Comparison of ENCODE assay signal across 23 cellular contexts in genomic region chr10:11451640-11452260, GRCh38.
DNase-seq lines count a peak whose midpoint lies in the region; ATAC-seq, FAIRE-seq and TF ChIP-seq lines count a peak whose summit lies in the region.
"Had no signal": no experiment of that assay in that cellular context is flagged by ENCODE, and none has a peak within 500 bp of the region (broad histone marks: within the 10 kb centered on the region; RNA-seq: fewer than 3 reads in every experiment).

No MANE protein-coding gene starts in this region.

- no peak overlapping the region for H3K56ac ChIP-seq in H1 (replicated peaks; ENCODE audit: insufficient read length, low read depth, low read length)

- H3K27ac ChIP-seq in GM23338 (ENCODE audit: low read depth) (no peak overlapping the region), H1 (ENCODE audit: low read depth, low read length) (no peak overlapping the region), neuronal stem cell (replicated peaks; ENCODE audit: low read length) (no peak overlapping the region)
- H3K27ac ChIP-seq: gastrocnemius medialis, hepatocyte, left ventricle myocardium inferior, SJSA1 had no signal

- FAIRE-seq in H1 (lab: Jason Lieb, UNC) = no peak
- FAIRE-seq: GM12892 had no signal

- H3K27me3 Mint-ChIP-seq in Calu3 (ENCODE audit: unreplicated experiment) = peaks cover 50% of the 10 kb centered on the region
- H3K27me3 Mint-ChIP-seq in GM23338 (ENCODE audit: insufficient read depth, low read depth, poor library complexity) = peaks cover 18% of the 10 kb centered on the region

- 85% methylated on average over 13 of the region's 13 CpGs; no CpG with 5 or more reads in 1 of the 2 experiments for WGBS in H1 (ENCODE audit: extremely low coverage in 1 of 2, insufficient coverage in 1 of 2, insufficient read length in 1 of 2, insufficient replicate concordance in 2 of 2, low coverage in 1 of 2, low lambda C conversion rate in 2 of 2, missing lambda C conversion rate in 1 of 2), 2 experiments
- WGBS in neuronal stem cell (ENCODE audit: extremely low coverage in 2 of 2, insufficient read length in 2 of 2, insufficient replicate concordance in 1 of 2), 2 donors = no CpG with 5 or more reads among the region's 13 CpGs

- H4K91ac ChIP-seq in H1 (replicated peaks; ENCODE audit: insufficient read length, low read length) (no peak overlapping the region), neuronal stem cell (ENCODE audit: low read depth, low read length, poor library complexity) (no peak overlapping the region)

- no peak overlapping the region for H2BK20ac ChIP-seq in H1 (ENCODE audit: low read length)

- H2BK12ac ChIP-seq in H1 (ENCODE audit: low read depth, low read length) (0 out of 2 replicates have a peak overlapping the region, but pooled peaks have one; percentile 5), neuronal stem cell (ENCODE audit: low read length) (no peak overlapping the region)

- H3K27ac Mint-ChIP-seq in Calu3 (ENCODE audit: unreplicated experiment) (peak overlapping the region; percentile 12), GM23338 (peak overlapping the region; percentile 38; the same call in 1 of the 2 replicates)
- H3K27ac Mint-ChIP-seq: activated CD8-positive, alpha-beta T cell treated with anti-CD3 and anti-CD28 coated beads, Interleukin-2, amount 10 ng/mL, durations not matched to agents 7 days and 5 days; CD14-positive monocyte had no signal

- H2BK15ac ChIP-seq in H1 (ENCODE audit: low read length) (no peak overlapping the region), neuronal stem cell (ENCODE audit: low read length) (no peak overlapping the region)

- CTCF ChIA-PET in Calu3 (lab: Charles Lee) = interaction anchor here (1.0 to 1.1 kb wide), 2 partner anchors 15 to 233 kb away, joined by 3 read pairs; no protein-coding TSS in a partner anchor
- CTCF ChIA-PET in H1 (lab: Charles Lee; ENCODE audit: partially characterized antibody) = interaction anchor here (0.7 to 6.9 kb wide), 8 partner anchors 9 to 255 kb away, joined by 3 to 33 read pairs (median 5); no protein-coding TSS in a partner anchor

- no peaks in the 10 kb centered on the region for H3K9me2 ChIP-seq in GM23338 (ENCODE audit: insufficient read depth)

- H3K4me1 Mint-ChIP-seq in Calu3 (ENCODE audit: low read depth, unreplicated experiment) = no peaks in the 10 kb centered on the region
- H3K4me1 Mint-ChIP-seq in GM23338 = peaks cover 23% of the 10 kb centered on the region

- TF ChIP-seq RAD21 in H1 (IDR thresholded peaks at IDR 0.05 in 1 of 2, conservative IDR thresholded peaks at IDR 0.05 in 1 of 2; ENCODE audit: low read depth in 2 of 2, low read length in 2 of 2) = no peak

- DNase-seq in Calu3 (no peak), GM23338 (ENCODE audit: low spot score) (no peak), H1 (ENCODE audit: low read depth in 1 of 2, low spot score in 2 of 2) (peak in 1 of 2 experiments; percentile 41), neuronal stem cell (ENCODE audit: low spot score) (no peak), NCI-H1694 treated with DMSO at 0.1 percent for 48 hours (lab: John Stamatoyannopoulos, UW) (no peak), Ammon's horn (ENCODE audit: low spot score) (no peak), GM19238 (ENCODE audit: insufficient read length, low spot score) (no peak)
- DNase-seq: activated CD4-positive, alpha-beta T cell treated with anti-CD3 and anti-CD28 coated beads for 1 hour; activated CD8-positive, alpha-beta T cell treated with anti-CD3 and anti-CD28 coated beads, Interleukin-2, amount 10 ng/mL, durations not matched to agents 7 days and 5 days; activated effector memory CD4-positive, alpha-beta T cell treated with anti-CD3 and anti-CD28 coated beads, Interleukin-2, amount 50 U/mL, for 16 hours; gastrocnemius medialis; KG1; left ventricle myocardium inferior; MM.1S; NCI-H1417; NCI-H446; NCI-H82; trophoblast cell had no signal

- peaks cover 18% of the 10 kb centered on the region for H3K36me3 Mint-ChIP-seq in Calu3 (ENCODE audit: insufficient read depth, unreplicated experiment)
- no peaks in the 10 kb centered on the region; the same call in 2 of the 3 replicates for H3K36me3 Mint-ChIP-seq in GM23338 (ENCODE audit: low read depth)
- H3K36me3 Mint-ChIP-seq: CD14-positive monocyte had no signal

- no peaks in the 10 kb centered on the region for H3K36me3 ChIP-seq in GM23338 (ENCODE audit: insufficient read depth)
- no peaks in the 10 kb centered on the region for H3K36me3 ChIP-seq in H1 (ENCODE audit: control insufficient read depth in 2 of 4, insufficient read depth in 4 of 4, low read length in 3 of 4)
- no peaks in the 10 kb centered on the region for H3K36me3 ChIP-seq in neuronal stem cell (replicated peaks in 1 of 2; ENCODE audit: control insufficient read depth in 2 of 2, insufficient read depth in 2 of 2, low read length in 2 of 2)
- H3K36me3 ChIP-seq: gastrocnemius medialis, SJSA1 had no signal

- no peak overlapping the region for H3K4me2 ChIP-seq in GM23338
- no peak overlapping the region for H3K4me2 ChIP-seq in H1 (ENCODE audit: insufficient read depth in 1 of 2, low read depth in 2 of 2, low read length in 2 of 2)
- no peak overlapping the region for H3K4me2 ChIP-seq in neuronal stem cell (ENCODE audit: insufficient read depth, low read length, poor library complexity, severe bottlenecking)
- H3K4me2 ChIP-seq: hepatocyte, smooth muscle cell had no signal

- H3K23ac ChIP-seq in H1 (ENCODE audit: insufficient read length) (no peak overlapping the region), neuronal stem cell (ENCODE audit: low read depth, low read length, poor library complexity) (no peak overlapping the region)

- H3K4me3 Mint-ChIP-seq in Calu3 (ENCODE audit: low read depth, unreplicated experiment) = no peak overlapping the region
- no peak overlapping the region for H3K4me3 Mint-ChIP-seq in GM23338
- H3K4me3 Mint-ChIP-seq: activated CD8-positive, alpha-beta T cell treated with anti-CD3 and anti-CD28 coated beads, Interleukin-2, amount 10 ng/mL, durations not matched to agents 7 days and 5 days; CD14-positive monocyte had no signal

- POLR2A ChIA-PET in H1 (lab: Charles Lee; ENCODE audit: partially characterized antibody) = interaction anchor here (0.7 to 1.5 kb wide), 3 partner anchors 14 to 334 kb away, joined by 3 to 5 read pairs (median 3); no protein-coding TSS in a partner anchor

- H2BK5ac ChIP-seq in H1 (ENCODE audit: low read depth, low read length) (no peak overlapping the region), neuronal stem cell (ENCODE audit: low read length) (no peak overlapping the region)

- no peaks in the 10 kb centered on the region for H3K9me3 Mint-ChIP-seq in Calu3 (ENCODE audit: low read depth, unreplicated experiment)
- peaks cover 3% of the 10 kb centered on the region; the same call in 1 of the 3 replicates for H3K9me3 Mint-ChIP-seq in GM23338

- no peak for TF ChIP-seq POLR2A in H1 (IDR thresholded peaks at IDR 0.05; ENCODE audit: control extremely low read depth in 1 of 2, low read depth in 2 of 2, low read length in 2 of 2)

- BruUV-seq in Calu3 (replicated peaks; lab: Mats Ljungman, UMichigan) = no TSS peak

- H3K27me3 ChIP-seq in GM23338 (ENCODE audit: insufficient read depth) = no peaks in the 10 kb centered on the region
- H3K27me3 ChIP-seq in H1 (replicated peaks in 1 of 4; ENCODE audit: control insufficient read depth in 3 of 4, extremely low read depth in 1 of 4, insufficient read depth in 3 of 4, low read length in 3 of 4) = no peaks in the 10 kb centered on the region
- peaks cover 0 to 3% (median 0%) of the 10 kb centered on the region in 3 experiments for H3K27me3 ChIP-seq in neuronal stem cell (ENCODE audit: control insufficient read depth in 3 of 3, insufficient read depth in 3 of 3, low read depth in 1 of 3, low read length in 3 of 3)
- H3K27me3 ChIP-seq: SJSA1 had no signal

- ATAC-seq in GM23338 = no peak
- ATAC-seq: activated CD8-positive, alpha-beta T cell treated with anti-CD3 and anti-CD28 coated beads, Interleukin-2, amount 10 ng/mL, durations not matched to agents 7 days and 5 days; gastrocnemius medialis had no signal

- no peaks in the 10 kb centered on the region for H3F3A ChIP-seq in GM23338 (replicated peaks; ENCODE audit: low read depth)

- intact Hi-C loops in Calu3 (cut with micrococcal nuclease; ENCODE audit: unreplicated experiment) = no loop called here

- no peak for TF ChIP-seq EP300 in H1 (IDR thresholded peaks at IDR 0.05; ENCODE audit: borderline replicate concordance in 1 of 2, low read depth in 2 of 2, low read length in 2 of 2)

- H3K14ac ChIP-seq in H1 (ENCODE audit: insufficient read length) = no peak overlapping the region
- peak overlapping the region; percentile 1 for H3K14ac ChIP-seq in neuronal stem cell (ENCODE audit: low read length)

- H3K4me3 ChIP-seq in GM23338 = no peak overlapping the region
- H3K4me3 ChIP-seq in H1 (ENCODE audit: extremely low read depth in 1 of 4, insufficient read depth in 2 of 4, low read depth in 3 of 4, low read length in 4 of 4) = no peak overlapping the region
- no peak overlapping the region for H3K4me3 ChIP-seq in neuronal stem cell (ENCODE audit: low read length in 2 of 2)
- H3K4me3 ChIP-seq: gastrocnemius medialis, hepatocyte, left ventricle myocardium inferior, SJSA1, smooth muscle cell had no signal

- H3K9ac ChIP-seq in H1 (replicated peaks in 1 of 4; ENCODE audit: extremely low read depth in 1 of 4, low read depth in 3 of 4, low read length in 3 of 4) (no peak overlapping the region), neuronal stem cell (ENCODE audit: low read depth, low read length, poor library complexity) (no peak overlapping the region)

- H2AK5ac ChIP-seq in H1 (ENCODE audit: low read depth, low read length) (no peak overlapping the region), neuronal stem cell (ENCODE audit: low read depth, low read length) (peak overlapping the region; percentile 4)

- H3K79me2 ChIP-seq in GM23338 (replicated peaks; ENCODE audit: insufficient read depth) (no peaks in the 10 kb centered on the region), H1 (ENCODE audit: control insufficient read depth in 1 of 2, insufficient read depth in 2 of 2, low read length in 2 of 2) (no peaks in the 10 kb centered on the region)
- H3K79me2 ChIP-seq: hepatocyte had no signal

- H4K20me1 ChIP-seq in GM23338 (replicated peaks; ENCODE audit: insufficient read depth) = no peaks in the 10 kb centered on the region
- no peaks in the 10 kb centered on the region for H4K20me1 ChIP-seq in H1 (replicated peaks in 1 of 2; ENCODE audit: control insufficient read depth in 1 of 2, insufficient read depth in 2 of 2, low read length in 2 of 2)

- H2AFZ ChIP-seq in GM23338 = no peak overlapping the region
- H2AFZ ChIP-seq in H1 (ENCODE audit: low read length) = no peak overlapping the region
- no peak overlapping the region for H2AFZ ChIP-seq in neuronal stem cell (ENCODE audit: low read length)
- H2AFZ ChIP-seq: hepatocyte had no signal

- no peak overlapping the region for H2BK120ac ChIP-seq in H1 (replicated peaks; ENCODE audit: low read depth, low read length)
- H2BK120ac ChIP-seq in neuronal stem cell (ENCODE audit: low read depth, low read length) = no peak overlapping the region

- no peak overlapping the region for H3K4ac ChIP-seq in H1 (replicated peaks; ENCODE audit: insufficient read length, low read depth, low read length)
- H3K4ac ChIP-seq in neuronal stem cell (ENCODE audit: low read length) = no peak overlapping the region

- H3K4me1 ChIP-seq in GM23338 (ENCODE audit: insufficient read depth) (0 out of 2 replicates have a peak, but pooled peaks cover 6% of the 10 kb centered on the region), H1 (replicated peaks in 1 of 4; ENCODE audit: control insufficient read depth in 3 of 4, insufficient read depth in 4 of 4, low read length in 3 of 4) (peaks cover 0 to 3% (median 0%) of the 10 kb centered on the region in 4 experiments; a peak in 2 of 7 replicates), neuronal stem cell (ENCODE audit: control insufficient read depth in 2 of 2, insufficient read depth in 1 of 2, low read depth in 1 of 2, low read length in 2 of 2) (peaks cover 3 to 6% of the 10 kb centered on the region in 2 donors)
- H3K4me1 ChIP-seq: gastrocnemius medialis, left ventricle myocardium inferior, SJSA1 had no signal

- no peak for TF ChIP-seq CTCF in Calu3 (IDR thresholded peaks at IDR 0.05; ENCODE audit: unreplicated experiment)
- TF ChIP-seq CTCF in GM23338 (conservative IDR thresholded peaks at IDR 0.05; ENCODE audit: low read depth in 2 of 2) = no peak
- TF ChIP-seq CTCF in H1 (IDR thresholded peaks at IDR 0.05; ENCODE audit: control extremely low read depth in 1 of 3, insufficient read depth in 1 of 3, low read depth in 1 of 3, low read length in 3 of 3) = no peak

- H3K79me1 ChIP-seq in H1 (ENCODE audit: low read depth, low read length) (no peaks in the 10 kb centered on the region), neuronal stem cell (ENCODE audit: low read depth, low read length) (no peaks in the 10 kb centered on the region)

- 0 out of 2 replicates have a peak overlapping the region, but pooled peaks have one; percentile 53 for H4K8ac ChIP-seq in H1 (ENCODE audit: extremely low read depth, insufficient read depth, low read length)
- no peak overlapping the region for H4K8ac ChIP-seq in neuronal stem cell (ENCODE audit: low read depth, low read length)

- H3K18ac ChIP-seq in H1 (ENCODE audit: extremely low read depth, low read length) = no peak overlapping the region
- peak overlapping the region; percentile 2 for H3K18ac ChIP-seq in neuronal stem cell (ENCODE audit: low read length)

- H3K9me3 ChIP-seq in H1 (ENCODE audit: insufficient read depth in 2 of 2, low read depth in 1 of 2, low read length in 1 of 2) (no peaks in the 10 kb centered on the region), neuronal stem cell (replicated peaks in 1 of 2; ENCODE audit: control insufficient read depth in 2 of 2, insufficient read depth in 1 of 2, low read depth in 1 of 2, low read length in 2 of 2) (peaks cover 0 to 2% of the 10 kb centered on the region in 2 donors)
- H3K9me3 ChIP-seq: gastrocnemius medialis, left ventricle myocardium inferior, SJSA1 had no signal

- H4K5ac ChIP-seq in H1 (ENCODE audit: insufficient read length, low read depth, low read length) = no peak overlapping the region

- H3K23me2 ChIP-seq in H1 (ENCODE audit: low read depth, low read length) = no peaks in the 10 kb centered on the region
